Comparison of ENCODE assay signal across 21 cellular contexts in the genomic region with DNA sequence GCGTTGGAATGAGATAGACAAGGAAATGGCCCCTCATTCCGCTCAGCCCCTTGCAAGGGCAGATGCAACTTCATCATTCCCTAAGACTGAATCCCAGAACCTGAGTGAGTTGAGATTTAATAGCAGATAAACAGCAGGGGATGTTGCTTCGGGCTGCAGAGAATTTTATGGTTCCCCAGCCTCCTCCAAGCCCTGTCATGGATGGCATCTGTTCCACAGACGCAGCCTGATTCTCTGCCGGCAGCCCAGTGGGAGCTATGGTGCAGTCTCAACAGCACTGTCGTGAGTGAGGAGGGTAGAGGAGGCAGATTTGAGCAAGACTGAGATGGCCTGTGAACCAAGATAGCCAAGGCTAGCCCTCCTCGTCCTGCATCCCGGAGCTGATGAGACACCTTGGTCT. TPM values are rescaled to one million over a fixed set of nuclear protein-coding genes. Genes with fewer than 3 reads are reported as not detected.
DNase-seq lines count a peak whose midpoint lies in the region; FAIRE-seq and TF ChIP-seq lines count a peak whose summit lies in the region.
"Had no signal": no experiment of that assay in that cellular context is flagged by ENCODE, and none has a peak within 500 bp of the region (broad histone marks: within the 10 kb centered on the region; RNA-seq: fewer than 3 reads in every experiment).

No MANE protein-coding gene starts in this region.

- no peak overlapping the region for H4K5ac ChIP-seq in H1 (ENCODE audit: insufficient read length, low read depth, low read length)

- no peaks in the 10 kb centered on the region for H3K27me3 ChIP-seq in BJ (ENCODE audit: control insufficient read depth, insufficient read depth, low read length)
- H3K27me3 ChIP-seq in H1 (replicated peaks in 1 of 4; ENCODE audit: control insufficient read depth in 3 of 4, extremely low read depth in 1 of 4, insufficient read depth in 3 of 4, low read length in 3 of 4), result no peaks in the 10 kb centered on the region
- H3K27me3 ChIP-seq in sigmoid colon, result peaks cover 0 to 28% (median 4%) of the 10 kb centered on the region in 3 donors

- no peaks in the 10 kb centered on the region; the same call in 1 of the 2 replicates for H3K23me2 ChIP-seq in H1 (ENCODE audit: low read depth, low read length)

- no peak overlapping the region for H2AK5ac ChIP-seq in H1 (ENCODE audit: low read depth, low read length)

- H2AFZ ChIP-seq in H1 (ENCODE audit: low read length), result no peak overlapping the region

- no peak overlapping the region for H3K18ac ChIP-seq in H1 (ENCODE audit: extremely low read depth, low read length)

- TF ChIP-seq POLR2A in H1 (IDR thresholded peaks at IDR 0.05; ENCODE audit: control extremely low read depth in 1 of 2, low read depth in 2 of 2, low read length in 2 of 2) (no peak), sigmoid colon (IDR thresholded peaks at IDR 0.05) (no peak)

- POLR2A ChIA-PET in BJ (lab: Charles Lee), result no interaction called here
- POLR2A ChIA-PET in H1 (lab: Charles Lee; ENCODE audit: partially characterized antibody), result no interaction called here

- no peaks in the 10 kb centered on the region for H4K20me1 ChIP-seq in H1 (replicated peaks in 1 of 2; ENCODE audit: control insufficient read depth in 1 of 2, insufficient read depth in 2 of 2, low read length in 2 of 2)

- no peaks in the 10 kb centered on the region for H3K4me1 ChIP-seq in H1 (replicated peaks in 1 of 4; ENCODE audit: control insufficient read depth in 3 of 4, insufficient read depth in 4 of 4, low read length in 3 of 4)
- no peaks in the 10 kb centered on the region for H3K4me1 ChIP-seq in sigmoid colon

- TF ChIP-seq EP300 in H1 (IDR thresholded peaks at IDR 0.05; ENCODE audit: borderline replicate concordance in 1 of 2, low read depth in 2 of 2, low read length in 2 of 2), result no peak
- TF ChIP-seq EP300 in sigmoid colon (IDR thresholded peaks at IDR 0.05), result no peak

- H2BK5ac ChIP-seq in H1 (ENCODE audit: low read depth, low read length), result no peak overlapping the region

- no peak overlapping the region for H4K8ac ChIP-seq in H1 (ENCODE audit: extremely low read depth, insufficient read depth, low read length)

- H3K4ac ChIP-seq in H1 (replicated peaks; ENCODE audit: insufficient read length, low read depth, low read length), result no peak overlapping the region

- H4K91ac ChIP-seq in H1 (replicated peaks; ENCODE audit: insufficient read length, low read length), result no peak overlapping the region

- intact Hi-C loops in sigmoid colon (cut with DNase I), result no loop called here

- 85% methylated on average over 7 of the region's 8 CpGs; no CpG with 5 or more reads in 1 of the 2 experiments for WGBS in H1 (ENCODE audit: extremely low coverage in 1 of 2, insufficient coverage in 1 of 2, insufficient read length in 1 of 2, insufficient replicate concordance in 2 of 2, low coverage in 1 of 2, low lambda C conversion rate in 2 of 2, missing lambda C conversion rate in 1 of 2), 2 experiments
- 59 to 77% methylated on average over 8 of the region's 8 CpGs for WGBS in sigmoid colon, 2 donors

- H3K14ac ChIP-seq in H1 (ENCODE audit: insufficient read length), result no peak overlapping the region

- no peak for TF ChIP-seq CTCF in BJ (IDR thresholded peaks at IDR 0.05; ENCODE audit: insufficient read depth, low read depth, low read length)
- no peak for TF ChIP-seq CTCF in H1 (IDR thresholded peaks at IDR 0.05; ENCODE audit: control extremely low read depth in 1 of 3, insufficient read depth in 1 of 3, low read depth in 1 of 3, low read length in 3 of 3)
- no peak for TF ChIP-seq CTCF in sigmoid colon (IDR thresholded peaks at IDR 0.05)
- no peak for TF ChIP-seq CTCF in GM20000 (IDR thresholded peaks at IDR 0.05; ENCODE audit: extremely low read depth, missing control alignments)

- H3K56ac ChIP-seq in H1 (replicated peaks; ENCODE audit: insufficient read length, low read depth, low read length), result no peak overlapping the region

- no peak overlapping the region for H3K23ac ChIP-seq in H1 (ENCODE audit: insufficient read length)

- H3K36me3 ChIP-seq in BJ (ENCODE audit: control insufficient read depth, insufficient read depth, low read length) (no peaks in the 10 kb centered on the region), H1 (ENCODE audit: control insufficient read depth in 2 of 4, insufficient read depth in 4 of 4, low read length in 3 of 4) (no peaks in the 10 kb centered on the region), sigmoid colon (no peaks in the 10 kb centered on the region)

- H3K9ac ChIP-seq in H1 (replicated peaks in 1 of 4; ENCODE audit: extremely low read depth in 1 of 4, low read depth in 3 of 4, low read length in 3 of 4), result no peak overlapping the region
- H3K9ac ChIP-seq: KMS-11 had no signal

- no peak for TF ChIP-seq RAD21 in H1 (IDR thresholded peaks at IDR 0.05 in 1 of 2, conservative IDR thresholded peaks at IDR 0.05 in 1 of 2; ENCODE audit: low read depth in 2 of 2, low read length in 2 of 2)

- no peaks in the 10 kb centered on the region for H3K79me2 ChIP-seq in H1 (ENCODE audit: control insufficient read depth in 1 of 2, insufficient read depth in 2 of 2, low read length in 2 of 2)

- H3K9me3 ChIP-seq in H1 (ENCODE audit: insufficient read depth in 2 of 2, low read depth in 1 of 2, low read length in 1 of 2) (no peaks in the 10 kb centered on the region), sigmoid colon (no peaks in the 10 kb centered on the region)

- FAIRE-seq in H1 (lab: Jason Lieb, UNC), result no peak
- FAIRE-seq: GM12892 had no signal

- no peak overlapping the region for H3K4me3 ChIP-seq in BJ (ENCODE audit: low read depth, low read length)
- no peak overlapping the region for H3K4me3 ChIP-seq in H1 (ENCODE audit: extremely low read depth in 1 of 4, insufficient read depth in 2 of 4, low read depth in 3 of 4, low read length in 4 of 4)
- H3K4me3 ChIP-seq in sigmoid colon, result no peak overlapping the region

- no peak overlapping the region for H3K27ac ChIP-seq in H1 (ENCODE audit: low read depth, low read length)
- H3K27ac ChIP-seq in sigmoid colon, result no peak overlapping the region
- H3K27ac ChIP-seq: KMS-11 had no signal

- no peak overlapping the region for H2BK120ac ChIP-seq in H1 (replicated peaks; ENCODE audit: low read depth, low read length)

- H2BK15ac ChIP-seq in H1 (ENCODE audit: low read length), result no peak overlapping the region

- peak; percentile 3 for DNase-seq in BJ (ENCODE audit: low read depth)
- DNase-seq in NCI-H1694 treated with DMSO at 0.1 percent for 48 hours (lab: John Stamatoyannopoulos, UW), result peak; percentile 12
- no peak for DNase-seq in H1 (ENCODE audit: low read depth in 1 of 2, low spot score in 2 of 2)
- DNase-seq in sigmoid colon, result peak; percentile 24
- DNase-seq in GM20000 (ENCODE audit: low spot score), result no peak
- DNase-seq in NCI-H2081 treated with DMSO at 0.1 percent for 48 hours (lab: John Stamatoyannopoulos, UW), result no peak
- DNase-seq in activated naive CD4-positive, alpha-beta T cell treated with anti-CD3 and anti-CD28 coated beads, Interleukin-2, amount 50 U/mL, for 16 hours, result no peak
- DNase-seq: ACHN; AML-193; Calu3; CD4-positive, alpha-beta memory T cell; DMS79; H9; NCI-H1436 treated with DMSO at 0.1 percent for 48 hours; NCI-H2107; NCI-H2227 treated with DMSO at 0.1 percent for 48 hours; NCI-H524; Right ventricle myocardium superior had no signal

- CTCF ChIA-PET in BJ (lab: Yijun Ruan, JAX), result no interaction called here
- CTCF ChIA-PET in H1 (lab: Charles Lee; ENCODE audit: partially characterized antibody), result no interaction called here

- peak overlapping the region; percentile 14; the same call in 1 of the 2 replicates for H2BK12ac ChIP-seq in H1 (ENCODE audit: low read depth, low read length)

- H2BK20ac ChIP-seq in H1 (ENCODE audit: low read length), result no peak overlapping the region

- no peaks in the 10 kb centered on the region for H3K79me1 ChIP-seq in H1 (ENCODE audit: low read depth, low read length)

- no peak overlapping the region for H3K4me2 ChIP-seq in H1 (ENCODE audit: insufficient read depth in 1 of 2, low read depth in 2 of 2, low read length in 2 of 2)
- H3K4me2 ChIP-seq: KMS-11 had no signal

TF ChIP-seq in H1, 55 proteins besides CTCF, POLR2A, EP300 and RAD21:
- TF ChIP-seq SUZ12 (IDR thresholded peaks at IDR 0.05; ENCODE audit: low read length) (no peak), KDM1A (IDR thresholded peaks at IDR 0.05; ENCODE audit: borderline replicate concordance, low read length) (no peak), KDM5A (IDR thresholded peaks at IDR 0.05; ENCODE audit: low read length) (no peak), EZH2 (IDR thresholded peaks at IDR 0.05; ENCODE audit: low read depth, low read length, severe bottlenecking) (no peak), FOSL1 (IDR thresholded peaks at IDR 0.05; ENCODE audit: insufficient read depth, low read depth, low read length) (no peak), BCL11A (IDR thresholded peaks at IDR 0.05; ENCODE audit: low read depth in 2 of 2, low read length in 2 of 2) (no peak), TBP (IDR thresholded peaks at IDR 0.05; ENCODE audit: low read depth, low read length) (no peak), CHD1 (IDR thresholded peaks at IDR 0.05; ENCODE audit: low read depth, low read length) (no peak), SRF (IDR thresholded peaks at IDR 0.05; ENCODE audit: low read depth, low read length) (no peak), TCF12 (IDR thresholded peaks at IDR 0.05; ENCODE audit: low read depth, low read length) (no peak), KDM4A (IDR thresholded peaks at IDR 0.05; ENCODE audit: low read depth, low read length, severe bottlenecking) (no peak), RNF2 (IDR thresholded peaks at IDR 0.05; ENCODE audit: borderline replicate concordance, low read depth, low read length, missing control alignments, poor library complexity, severe bottlenecking) (no peak), SIX5 (IDR thresholded peaks at IDR 0.05; ENCODE audit: low read depth, low read length) (no peak), TEAD4 (IDR thresholded peaks at IDR 0.05; ENCODE audit: low read depth, low read length) (no peak), CBX5 (IDR thresholded peaks at IDR 0.05; ENCODE audit: low read depth, low read length) (no peak)

RNA-seq across cellular contexts. Expression of a gene that starts 48.9 kb away (rescaled TPM):
- not detected in 2 replicates for polyA plus RNA-seq in BJ (2011; rRNA removed)
- polyA minus RNA-seq in BJ (2011; rRNA and poly(A)+ RNA removed), result not detected in 2 replicates
- 0.94 and 2.4 TPM in 2 replicates for total RNA-seq in H1 (2021; fragmentation: NEBNext Ultra II Directional; extraction: Animal tissue kit (Norgen Biotek cat#: 25700))
- polyA plus RNA-seq in H1 (2011; rRNA removed), result 1.5 and 2.4 TPM in 2 replicates
- 1.4 TPM for polyA plus RNA-seq in H1 (2011; cell fraction: cytosol; rRNA removed)
- polyA plus RNA-seq in H1 (2011; cell fraction: nucleus; rRNA removed), result 5.0 TPM
- 0.88 to 2.3 TPM (median 1.9 TPM) in 4 replicates for polyA plus RNA-seq in H1 (2012, experiment 1 of 2)
- 0.33 TPM for polyA plus RNA-seq in H1 (2012, experiment 2 of 2)
- 1.3 TPM for polyA plus RNA-seq in H1 (2013, experiment 1 of 2)
- 0.98 TPM for polyA plus RNA-seq in H1 (2013, experiment 2 of 2)
- polyA minus RNA-seq in H1 (2011; rRNA and poly(A)+ RNA removed), result 6.8 and 8.2 TPM in 2 replicates
- polyA minus RNA-seq in H1 (2011; cell fraction: cytosol; rRNA and poly(A)+ RNA removed), result 0.95 TPM
- polyA minus RNA-seq in H1 (2011; cell fraction: nucleus; rRNA and poly(A)+ RNA removed), result 12.0 TPM
- total RNA-seq in sigmoid colon, result not detected
- 10 to 100 TPM; 11.4 to 17.3 (median 12.2) TPM for polyA plus RNA-seq in sigmoid colon
- total RNA-seq: CD4-positive, alpha-beta memory T cell; M059J; Right ventricle myocardium superior had no signal
- polyA plus RNA-seq: CD4-positive, alpha-beta memory T cell had no signal

Comparison
In these comparisons a context has a peak if more than half of its experiments do, and no peak if none do; other contexts are left out.
1. DNase-seq: peak in BJ (single experiment), NCI-H1694 treated with DMSO at 0.1 percent for 48 hours (single experiment) and sigmoid colon (single experiment); none in H1 (0 of 2), GM20000 (single experiment), NCI-H2081 treated with DMSO at 0.1 percent for 48 hours (single experiment) and activated naive CD4-positive, alpha-beta T cell treated with anti-CD3 and anti-CD28 coated beads, Interleukin-2, amount 50 U/mL, for 16 hours (single experiment).